ENCODE assay signal across 9 cellular contexts in genomic region chr3:8842293-8842692, GRCh38.
"Had no signal": no experiment of that assay in that cellular context is flagged by ENCODE, and none has a peak within 500 bp of the region (broad histone marks: within the 10 kb centered on the region; RNA-seq: fewer than 3 reads in every experiment).

No MANE protein-coding gene starts in this region.

- H3K4me1 Mint-ChIP-seq: IgD-negative memory B cell had no signal

- H3K9ac ChIP-seq: KMS-11 had no signal

- H3K27ac ChIP-seq: HL-60, KMS-11 had no signal

- H3K4me3 Mint-ChIP-seq: H9, IgD-negative memory B cell had no signal

- H3K27ac Mint-ChIP-seq: H9, IgD-negative memory B cell had no signal

- FAIRE-seq: H54 had no signal

- H3K27me3 Mint-ChIP-seq: IgD-negative memory B cell had no signal

- H3K4me2 ChIP-seq: KMS-11 had no signal

- H3K9me3 Mint-ChIP-seq: H9, IgD-negative memory B cell had no signal

- DNase-seq: GOT3, H9, HCEC 1CT, Karpas-422, KBM-7 had no signal
